Comparison of ENCODE assay signal across 8 cellular contexts in the genomic region with DNA sequence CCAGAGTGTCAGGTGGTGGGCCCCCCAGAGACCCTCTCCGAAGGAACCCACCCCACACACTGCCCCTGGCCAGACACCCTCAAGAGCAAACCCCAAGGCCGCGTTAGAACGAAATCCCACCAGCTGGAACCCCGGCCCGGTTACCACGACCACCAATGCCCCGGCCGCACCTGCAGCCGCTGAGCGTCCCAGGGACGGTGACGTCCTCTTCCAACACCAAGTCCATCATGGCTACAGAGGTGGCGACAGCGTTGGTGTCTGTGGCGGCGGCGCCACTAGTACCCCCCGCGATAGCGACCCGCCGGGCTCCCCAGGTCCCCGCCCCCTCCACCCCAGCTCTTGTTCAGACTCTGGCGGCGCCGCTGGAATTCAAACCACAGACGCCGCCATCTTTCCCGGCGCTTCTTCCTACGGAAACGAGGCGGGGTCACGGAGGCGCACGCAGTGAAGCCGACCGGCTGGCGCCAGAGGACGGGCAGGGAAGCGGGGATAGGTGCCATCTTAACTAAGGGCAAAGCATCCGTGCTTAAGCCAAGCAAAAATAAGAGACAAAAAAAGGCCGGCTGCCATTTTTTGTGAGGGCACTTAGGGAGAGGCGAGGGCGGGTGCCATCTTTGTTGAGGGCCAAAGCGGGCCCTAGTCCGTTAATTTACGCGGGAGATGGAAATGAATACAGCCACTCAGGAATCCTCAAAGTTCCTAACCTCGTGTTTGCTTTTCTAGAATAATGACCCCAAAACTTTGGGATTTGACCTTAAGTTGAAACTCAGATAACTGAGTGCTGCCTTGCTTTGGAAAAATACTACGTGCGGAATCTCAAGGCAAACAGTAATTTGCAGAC. TPM values are rescaled to one million over a fixed set of nuclear protein-coding genes. Genes with fewer than 3 reads are reported as not detected.
DNase-seq lines count a peak whose midpoint lies in the region; ATAC-seq and TF ChIP-seq lines count a peak whose summit lies in the region.

Gene CDK5RAP2 (minus strand): TSS at position 418 of the 841 bp plus-strand sequence. CDS start 189 bp downstream, at position 229.

- H3K27me3 ChIP-seq in BLaER1, result no peaks in the 10 kb centered on the region

- POLR2A ChIA-PET in activated CD4-positive, alpha-beta T cell treated with anti-CD3 and anti-CD28 coated beads, Interleukin-2, amount 10 ng/mL, durations not matched to agents 7 days and 5 days (lab: Charles Lee), result no interaction called here

- H3K27ac ChIP-seq in BLaER1, result peak within 1 kb of the TSS; percentile 84
- H3K27ac ChIP-seq in coronary artery, result peak within 1 kb of the TSS; percentile 78 to 87

- TF ChIP-seq CTCF in coronary artery (IDR thresholded peaks at IDR 0.05), result no peak

- H3K4me2 ChIP-seq in BLaER1, result peak within 1 kb of the TSS; percentile 92

- peaks cover 68% of the 10 kb centered on the region for H3K4me1 Mint-ChIP-seq in activated CD4-positive, alpha-beta T cell treated with anti-CD3 and anti-CD28 coated beads, Interleukin-2, amount 10 ng/mL, durations not matched to agents 7 days and 5 days

- DNase-seq in NCI-H69 (lab: John Stamatoyannopoulos, UW) (peak; percentile 100), coronary artery (ENCODE audit: low spot score) (peak; percentile 97), left colon (peak; percentile 94 to 95)
- peak; percentile 95 for DNase-seq in activated CD4-positive, alpha-beta T cell treated with anti-CD3 and anti-CD28 coated beads, Interleukin-2, amount 10 ng/mL, durations not matched to agents 7 days and 5 days
- DNase-seq in stimulated activated CD4-positive, alpha-beta T cell treated with anti-CD3 and anti-CD28 coated beads, Interleukin-1b, Interleukin-23, amount 100 ng/mL, for 48 hours, result peak; percentile 94

- CTCF ChIA-PET in activated CD4-positive, alpha-beta T cell treated with anti-CD3 and anti-CD28 coated beads, Interleukin-2, amount 10 ng/mL, durations not matched to agents 7 days and 5 days (lab: Charles Lee), result no interaction called here

- H3K9me3 ChIP-seq in BLaER1, result no peaks in the 10 kb centered on the region

- H3K27ac Mint-ChIP-seq in activated CD4-positive, alpha-beta T cell treated with anti-CD3 and anti-CD28 coated beads, Interleukin-2, amount 10 ng/mL, durations not matched to agents 7 days and 5 days, result peak within 1 kb of the TSS; percentile 97

- intact Hi-C loops in left colon (cut with DNase I, micrococcal nuclease), result no loop called here

- peaks cover 23% of the 10 kb centered on the region for H3K36me3 ChIP-seq in BLaER1

- peak within 1 kb of the TSS; percentile 97 for H3K4me3 Mint-ChIP-seq in activated CD4-positive, alpha-beta T cell treated with anti-CD3 and anti-CD28 coated beads, Interleukin-2, amount 10 ng/mL, durations not matched to agents 7 days and 5 days

- H3K4me1 ChIP-seq in BLaER1, result peaks cover 50% of the 10 kb centered on the region

- ATAC-seq in GM19328 (IDR thresholded peaks at IDR 0.05; ENCODE audit: unreplicated experiment) (peak; percentile 97), HG03520 (IDR thresholded peaks at IDR 0.05; ENCODE audit: unreplicated experiment) (peak; percentile 91), left colon (peak; percentile 99)

- peak within 1 kb of the TSS; percentile 85 for H3K9ac ChIP-seq in BLaER1

- H4K20me1 ChIP-seq in BLaER1, result peaks cover 2% of the 10 kb centered on the region

- peaks cover 39% of the 10 kb centered on the region for H3K36me3 Mint-ChIP-seq in activated CD4-positive, alpha-beta T cell treated with anti-CD3 and anti-CD28 coated beads, Interleukin-2, amount 10 ng/mL, durations not matched to agents 7 days and 5 days (ENCODE audit: low read depth)

- no peaks in the 10 kb centered on the region for H3K27me3 Mint-ChIP-seq in activated CD4-positive, alpha-beta T cell treated with anti-CD3 and anti-CD28 coated beads, Interleukin-2, amount 10 ng/mL, durations not matched to agents 7 days and 5 days

- H3K9me3 Mint-ChIP-seq in activated CD4-positive, alpha-beta T cell treated with anti-CD3 and anti-CD28 coated beads, Interleukin-2, amount 10 ng/mL, durations not matched to agents 7 days and 5 days, result peaks cover 9% of the 10 kb centered on the region

- H3K4me3 ChIP-seq in BLaER1, result peak within 1 kb of the TSS; percentile 77
- peak within 1 kb of the TSS; percentile 99 for H3K4me3 ChIP-seq in coronary artery

RNA-seq across cellular contexts. Expression of gene CDK5RAP2, which starts in this region (rescaled TPM):
- total RNA-seq in activated CD4-positive, alpha-beta T cell treated with anti-CD3 and anti-CD28 coated beads, Interleukin-2, amount 10 ng/mL, durations not matched to agents 7 days and 5 days, result 100 to 1,000 TPM; 103 to 105 TPM
- total RNA-seq in left colon, result 10 to 100 TPM; 27.1 to 36.7 TPM

Comparison
In these comparisons a context has a peak if more than half of its experiments do, and no peak if none do; other contexts are left out.
1. Peak in every context shown above with its lines: DNase-seq, ATAC-seq, H3K4me3 ChIP-seq and H3K27ac ChIP-seq.